In the genomic region with DNA sequence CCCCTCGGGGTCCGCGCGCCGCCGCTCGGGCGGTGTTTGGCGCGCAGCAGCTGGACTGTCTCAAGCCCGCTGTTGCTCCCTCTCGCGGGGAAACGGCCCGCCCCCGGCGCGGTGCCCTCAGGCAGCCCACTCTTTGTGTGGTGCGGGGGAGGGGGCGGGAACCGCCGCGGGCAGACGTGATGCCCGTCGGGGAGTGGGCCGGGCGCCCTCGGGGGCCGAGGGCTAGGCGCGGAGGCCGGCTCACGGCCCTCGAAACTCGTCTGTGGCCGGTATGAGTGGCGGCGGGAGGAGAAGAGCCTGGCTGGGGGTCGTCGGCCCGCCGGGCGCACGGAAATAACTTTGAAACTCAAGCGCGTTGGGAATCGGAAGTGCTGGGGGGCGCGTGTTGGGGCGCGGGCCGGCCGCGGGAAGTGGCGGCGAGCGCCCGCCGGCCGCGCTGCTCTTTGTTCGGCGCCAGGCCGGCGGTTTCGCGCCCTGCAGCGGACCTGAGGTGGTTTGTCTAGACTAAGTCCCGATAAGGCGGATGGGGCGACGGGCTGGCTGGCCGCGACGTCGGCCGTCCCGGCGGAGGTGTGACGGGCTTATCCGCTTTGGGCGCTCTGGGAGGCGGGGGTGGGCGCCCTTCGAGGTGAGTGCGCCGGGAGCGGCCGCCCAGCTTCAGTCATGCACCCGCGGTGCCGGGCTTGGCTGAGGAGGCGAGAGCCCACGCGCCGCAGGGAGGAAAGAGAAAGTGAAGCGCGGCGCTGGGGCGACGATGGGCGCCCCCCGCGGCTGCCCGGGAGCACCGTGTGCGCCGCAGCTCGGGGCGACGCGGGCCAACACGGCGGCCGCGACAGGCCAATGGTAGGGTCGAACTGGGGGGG, we compare ENCODE assay signal across 8 cellular contexts. TPM values are rescaled to one million over a fixed set of nuclear protein-coding genes. Genes with fewer than 3 reads are reported as not detected.
A peak's percentile ranks its signal among the peaks of the same experiment; 100 is the strongest.
DNase-seq lines count a peak whose midpoint lies in the region; ATAC-seq, FAIRE-seq and TF ChIP-seq lines count a peak whose summit lies in the region.

No MANE protein-coding gene starts in this region.

- H3K4me1 ChIP-seq in K562 (replicated peaks in 1 of 2; ENCODE audit: control insufficient read depth in 2 of 2, insufficient read depth in 2 of 2, low read length in 2 of 2), result peaks cover 16 to 64% of the 10 kb centered on the region in 2 experiments; a peak in 4 of 5 replicates

- no peak for TF ChIP-seq EP300 in K562 (IDR thresholded peaks at IDR 0.05; ENCODE audit: low read length)

- no peaks in the 10 kb centered on the region for H3K9me3 Mint-ChIP-seq in T-helper 1 cell treated with Interleukin-12 subunit alpha and Interleukin-12 subunit beta and Interleukin-4 antibody, amounts not matched to agents 30 μg/mL and 1 μg/mL, for 36 hours

- in situ Hi-C loops in K562 (cut with MboI), result no loop called here

- H3K27ac ChIP-seq in K562 (ENCODE audit: extremely low read depth, low read depth, low read length), result peak overlapping the region; percentile 91

- H3K27me3 Mint-ChIP-seq in T-helper 1 cell treated with Interleukin-12 subunit alpha and Interleukin-12 subunit beta and Interleukin-4 antibody, amounts not matched to agents 30 μg/mL and 1 μg/mL, for 36 hours (ENCODE audit: low read depth), result peaks cover 3% of the 10 kb centered on the region

- CTCF ChIA-PET in K562 (lab: Yijun Ruan, JAX; ENCODE audit: low intra/inter-chr PET ratio), result interaction anchor here (0.7 kb wide), 1 partner anchor 147 kb away, joined by 6 read pairs; no protein-coding TSS in a partner anchor

- intact Hi-C loops in K562 (cut with micrococcal nuclease), result no loop called here

- peaks cover 39% of the 10 kb centered on the region for H3K4me1 Mint-ChIP-seq in T-helper 1 cell treated with Interleukin-12 subunit alpha and Interleukin-12 subunit beta and Interleukin-4 antibody, amounts not matched to agents 30 μg/mL and 1 μg/mL, for 36 hours (ENCODE audit: low read depth)

- H3K9me1 ChIP-seq in K562 (ENCODE audit: control insufficient read depth, insufficient read depth, low read length), result peaks cover 7% of the 10 kb centered on the region

- peak; percentile 64 for TF ChIP-seq POLR2A in K562 (conservative IDR thresholded peaks at IDR 0.05)

- H3K4me2 ChIP-seq in K562 (ENCODE audit: insufficient read depth, low read length), result peak overlapping the region; percentile 70; the same call in 1 of the 2 replicates

- peak; percentile 3 for ATAC-seq in K562
- ATAC-seq in HG02610 (IDR thresholded peaks at IDR 0.05; ENCODE audit: unreplicated experiment), result no peak

- no peaks in the 10 kb centered on the region for H3K27me3 ChIP-seq in K562 (ENCODE audit: control insufficient read depth in 2 of 2, insufficient read depth in 2 of 2, low read length in 2 of 2)

- peaks cover 30% of the 10 kb centered on the region for H3K36me3 ChIP-seq in K562 (ENCODE audit: control insufficient read depth, insufficient read depth, low read length)

- POLR2A ChIA-PET in K562 (lab: Yijun Ruan, JAX), result interaction anchor here (0.5 to 8.3 kb wide), 18 partner anchors 9 to 511 kb away, joined by 3 to 90 read pairs (median 4); no protein-coding TSS in a partner anchor

- peak overlapping the region; percentile 92 to 99 for H3K9ac ChIP-seq in K562 (ENCODE audit: insufficient read depth in 1 of 2, low read depth in 2 of 2, low read length in 2 of 2)

- H4K20me1 ChIP-seq in K562 (replicated peaks; ENCODE audit: control insufficient read depth, insufficient read depth, low read length), result peaks cover 37% of the 10 kb centered on the region

- 0% methylated on average over 37 of the region's 118 CpGs for WGBS in K562 (ENCODE audit: insufficient coverage, low coverage, missing lambda C conversion rate)

- H3K4me3 ChIP-seq in K562, result peak overlapping the region; percentile 99

- H3K4me3 Mint-ChIP-seq in T-helper 1 cell treated with Interleukin-12 subunit alpha and Interleukin-12 subunit beta and Interleukin-4 antibody, amounts not matched to agents 30 μg/mL and 1 μg/mL, for 36 hours, result peak overlapping the region; percentile 96

- TSS peak; percentile 39 for BruUV-seq in K562 (replicated peaks; lab: Mats Ljungman, UMichigan)

- peaks cover 69% of the 10 kb centered on the region for H3K79me2 ChIP-seq in K562 (ENCODE audit: control insufficient read depth, insufficient read depth, low read length)

- peak; percentile 35 for DNase-seq in H4 (ENCODE audit: low spot score)
- DNase-seq in K562 (ENCODE audit: extremely low read depth in 1 of 4, low spot score in 3 of 4), result peak; percentile 18 to 61 (median 36)
- DNase-seq in kidney tubule cell (ENCODE audit: low spot score), result peak; percentile 50
- DNase-seq in stimulated activated CD4-positive, alpha-beta T cell treated with anti-CD3 and anti-CD28 coated beads, Interleukin-4, amount 100 ng/mL, for 48 hours (ENCODE audit: low read depth in 2 of 2), result peak; percentile 30 to 36
- no peak for DNase-seq in epidermal melanocyte (ENCODE audit: insufficient read length, low spot score)
- DNase-seq in middle frontal gyrus (ENCODE audit: extremely low spot score, low spot score), result no peak

- H2AFZ ChIP-seq in K562 (ENCODE audit: low read depth, low read length), result no peak overlapping the region

- H3K9me3 ChIP-seq in K562 (replicated peaks; ENCODE audit: control insufficient read depth, insufficient read depth, low read depth, low read length), result no peaks in the 10 kb centered on the region

- H3K27ac Mint-ChIP-seq in T-helper 1 cell treated with Interleukin-12 subunit alpha and Interleukin-12 subunit beta and Interleukin-4 antibody, amounts not matched to agents 30 μg/mL and 1 μg/mL, for 36 hours, result peak overlapping the region; percentile 85

- peak in 1 of 3 experiments; percentile 10; a peak in 1 of 6 replicates for TF ChIP-seq CTCF in K562 (IDR thresholded peaks at IDR 0.05 in 2 of 3, conservative IDR thresholded peaks at IDR 0.05 in 1 of 3; ENCODE audit: insufficient read depth in 2 of 3, low read depth in 1 of 3, low read length in 3 of 3)

- no peak for FAIRE-seq in K562 (lab: Jason Lieb, UNC)

- H3K36me3 Mint-ChIP-seq in T-helper 1 cell treated with Interleukin-12 subunit alpha and Interleukin-12 subunit beta and Interleukin-4 antibody, amounts not matched to agents 30 μg/mL and 1 μg/mL, for 36 hours (ENCODE audit: low read depth), result peaks cover 36% of the 10 kb centered on the region

- TF ChIP-seq RAD21 in K562 (CRISPR knock-in tag; conservative IDR thresholded peaks at IDR 0.05 in 1 of 2, IDR thresholded peaks at IDR 0.05 in 1 of 2), result no peak

TF ChIP-seq in K562, 482 proteins besides CTCF, POLR2A, EP300 and RAD21 (continues in another document):
- TF ChIP-seq, protein P1, sequence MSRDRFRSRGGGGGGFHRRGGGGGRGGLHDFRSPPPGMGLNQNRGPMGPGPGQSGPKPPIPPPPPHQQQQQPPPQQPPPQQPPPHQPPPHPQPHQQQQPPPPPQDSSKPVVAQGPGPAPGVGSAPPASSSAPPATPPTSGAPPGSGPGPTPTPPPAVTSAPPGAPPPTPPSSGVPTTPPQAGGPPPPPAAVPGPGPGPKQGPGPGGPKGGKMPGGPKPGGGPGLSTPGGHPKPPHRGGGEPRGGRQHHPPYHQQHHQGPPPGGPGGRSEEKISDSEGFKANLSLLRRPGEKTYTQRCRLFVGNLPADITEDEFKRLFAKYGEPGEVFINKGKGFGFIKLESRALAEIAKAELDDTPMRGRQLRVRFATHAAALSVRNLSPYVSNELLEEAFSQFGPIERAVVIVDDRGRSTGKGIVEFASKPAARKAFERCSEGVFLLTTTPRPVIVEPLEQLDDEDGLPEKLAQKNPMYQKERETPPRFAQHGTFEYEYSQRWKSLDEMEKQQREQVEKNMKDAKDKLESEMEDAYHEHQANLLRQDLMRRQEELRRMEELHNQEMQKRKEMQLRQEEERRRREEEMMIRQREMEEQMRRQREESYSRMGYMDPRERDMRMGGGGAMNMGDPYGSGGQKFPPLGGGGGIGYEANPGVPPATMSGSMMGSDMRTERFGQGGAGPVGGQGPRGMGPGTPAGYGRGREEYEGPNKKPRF (IDR thresholded peaks at IDR 0.05; ENCODE audit: low read depth, low read length), result peak; percentile 85
- TF ChIP-seq FUS (optimal IDR thresholded peaks at IDR 0.05; ENCODE audit: low read depth, low read length) (peak; percentile 89), ZNF239 (CRISPR knock-in tag; IDR thresholded peaks at IDR 0.05) (no peak), GTF2E2 (tag; IDR thresholded peaks at IDR 0.05) (peak; percentile 90; the same call in 1 of the 2 replicates), POLR2G (IDR thresholded peaks at IDR 0.05; ENCODE audit: low read depth, low read length) (peak; percentile 80), ASH1L (IDR thresholded peaks at IDR 0.05; ENCODE audit: borderline replicate concordance, low read depth, partially characterized antibody) (no peak), JUN (IDR thresholded peaks at IDR 0.05; ENCODE audit: borderline replicate concordance, low read depth, low read length) (no peak), JUN (CRISPR knock-in tag; IDR thresholded peaks at IDR 0.05; ENCODE audit: borderline replicate concordance) (0 out of 2 replicates have a peak, but pooled peaks have one; percentile 48), SMAD3 (CRISPR knock-in tag; conservative IDR thresholded peaks at IDR 0.05) (no peak), ZKSCAN8 (CRISPR knock-in tag; IDR thresholded peaks at IDR 0.05) (no peak), ZFP36 (IDR thresholded peaks at IDR 0.05; ENCODE audit: low read depth, low read length, partially characterized antibody) (no peak), ZNF282 (CRISPR knock-in tag; IDR thresholded peaks at IDR 0.05) (0 out of 2 replicates have a peak, but pooled peaks have one; percentile 36)

RNA-seq across cellular contexts. Expression of gene PTMA, which starts 0.7 kb away (rescaled TPM):
- 1,956 and 2,048 TPM in 2 replicates for total RNA-seq in H4 (2014; rRNA removed; shearing (Covaris generic))
- 105 and 138 TPM in 2 replicates for total RNA-seq in K562 (2011; cell fraction: chromatin; rRNA removed; ENCODE audit: low replicate concordance)
- 82.0 and 91.6 TPM in 2 replicates for total RNA-seq in K562 (2011; cell fraction: nucleolus; rRNA removed)
- total RNA-seq in K562 (2011; cell fraction: nucleoplasm; rRNA removed), result 112 and 117 TPM in 2 replicates
- total RNA-seq in K562 (2014; rRNA removed) (1,354 and 1,439 TPM in 2 replicates), K562 (2014; rRNA removed; fragmentation: Illumina TruSeq; extraction: Trizol) (1,578 and 1,698 TPM in 2 replicates), K562 (2015; rRNA removed; fragmentation: Illumina TruSeq; extraction: Trizol) (1,925 and 1,943 TPM in 2 replicates), K562 (2021) (1,166 and 1,193 TPM in 2 replicates)
- polyA plus RNA-seq in K562 (2011; rRNA removed) (323 and 429 TPM in 2 replicates), K562 (2014; fragmentation: Illumina TruSeq; extraction: Trizol) (2,277 and 2,322 TPM in 2 replicates), K562 (2014; fragmentation: Nextera tagmentation; extraction: Ambion mirVana) (1,000 to 10,000 TPM; 1,265 to 1,905 TPM), K562 (2014; rRNA removed) (1,557 and 1,903 TPM in 2 replicates)
- polyA plus RNA-seq in K562 (2011; cell fraction: cytosol; rRNA removed), result 269 and 283 TPM in 2 replicates
- 236 and 242 TPM in 2 replicates for polyA plus RNA-seq in K562 (2011; cell fraction: nucleus; rRNA removed)
- 643 and 1,309 TPM in 2 replicates for polyA plus RNA-seq in K562 (2012)
- polyA minus RNA-seq in K562 (2011; rRNA and poly(A)+ RNA removed), result 500 and 593 TPM in 2 replicates
- 402 and 486 TPM in 2 replicates for polyA minus RNA-seq in K562 (2011; cell fraction: cytosol; rRNA and poly(A)+ RNA removed)
- 80.0 and 144 TPM in 2 replicates for polyA minus RNA-seq in K562 (2011; cell fraction: nucleus; rRNA and poly(A)+ RNA removed)

Comparison
In these comparisons a context has a peak if more than half of its experiments do, and no peak if none do; other contexts are left out.
1. DNase-seq: peak in H4 (single experiment), K562 (4 of 4), kidney tubule cell (single experiment) and stimulated activated CD4-positive, alpha-beta T cell treated with anti-CD3 and anti-CD28 coated beads, Interleukin-4, amount 100 ng/mL, for 48 hours (2 of 2); none in epidermal melanocyte (single experiment) and middle frontal gyrus (single experiment).